In the genomic region with DNA sequence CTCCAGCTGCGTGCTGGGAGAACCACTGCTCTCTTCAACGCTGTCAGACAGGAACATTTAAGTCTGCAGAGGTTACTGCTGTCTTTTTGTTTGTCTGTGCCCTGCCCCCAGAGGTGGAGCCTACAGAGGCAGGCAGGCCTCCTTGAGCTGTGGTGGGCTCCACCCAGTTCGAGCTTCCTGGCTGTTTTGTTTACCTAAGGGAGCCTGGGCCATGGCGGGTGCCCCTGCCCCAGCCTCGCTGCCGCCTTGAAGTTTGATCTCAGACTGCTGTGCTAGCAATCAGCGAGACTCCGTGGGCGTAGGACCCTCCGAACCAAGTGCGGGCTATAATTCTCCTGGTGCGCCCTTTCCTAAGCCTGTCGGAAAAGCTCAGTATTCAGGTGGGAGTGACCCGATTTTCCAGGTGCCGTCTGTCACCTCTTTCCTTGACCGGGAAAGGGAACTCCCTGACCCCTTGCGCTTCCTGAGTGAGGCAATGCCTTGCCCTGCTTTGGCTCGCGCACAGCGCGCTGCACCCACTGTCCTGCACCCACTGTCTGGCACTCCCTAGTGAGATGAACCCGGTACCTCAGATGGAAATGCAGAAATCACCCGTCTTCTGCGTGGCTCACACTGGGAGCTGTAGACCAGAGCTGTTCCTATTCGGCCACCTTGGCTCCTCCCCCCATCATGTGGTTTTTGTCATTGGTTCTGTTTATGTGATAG, we compare ENCODE assay signal across 1 cellular context.
TF ChIP-seq lines count a peak whose summit lies in the region.

No MANE protein-coding gene starts in this region.

TF ChIP-seq in WTC11, 78 proteins besides CTCF, POLR2A, EP300 and RAD21:
- TF ChIP-seq KAT7 (CRISPR knock-in tag; IDR thresholded peaks at IDR 0.05; ENCODE audit: borderline replicate concordance) (0 out of 2 replicates have a peak, but pooled peaks have one; percentile 52), MAX (CRISPR knock-in tag; IDR thresholded peaks at IDR 0.05) (peak; percentile 38; the same call in 1 of the 2 replicates), FOXK1 (CRISPR knock-in tag; IDR thresholded peaks at IDR 0.05) (peak; percentile 62)
